ENCODE assay signal across 21 cellular contexts in genomic region chr17:17533901-17534441, GRCh38. TPM values are rescaled to one million over a fixed set of nuclear protein-coding genes. Genes with fewer than 3 reads are reported as not detected.
A peak's percentile ranks its signal among the peaks of the same experiment; 100 is the strongest.
DNase-seq lines count a peak whose midpoint lies in the region; ATAC-seq and TF ChIP-seq lines count a peak whose summit lies in the region.
"Had no signal": no experiment of that assay in that cellular context is flagged by ENCODE, and none has a peak within 500 bp of the region (broad histone marks: within the 10 kb centered on the region; RNA-seq: fewer than 3 reads in every experiment).

No MANE protein-coding gene starts in this region.

- peaks cover 24% of the 10 kb centered on the region for H3K4me1 ChIP-seq in Caco-2
- peaks cover 0 to 5% of the 10 kb centered on the region in 2 donors for H3K4me1 ChIP-seq in lung (ENCODE audit: control insufficient read depth in 2 of 2, insufficient read depth in 2 of 2, low read length in 2 of 2)

- in situ Hi-C loops in G401 (cut with HindIII; ENCODE audit: low sequenced_read_pairs): no loop called here

- H3K36me3 Mint-ChIP-seq in Caco-2 (ENCODE audit: insufficient read depth, unreplicated experiment): peaks cover 4% of the 10 kb centered on the region
- no peaks in the 10 kb centered on the region for H3K36me3 Mint-ChIP-seq in WTC11
- H3K36me3 Mint-ChIP-seq in Calu3 (ENCODE audit: insufficient read depth, unreplicated experiment): no peaks in the 10 kb centered on the region
- H3K36me3 Mint-ChIP-seq: activated naive CD4-positive, alpha-beta T cell treated with anti-CD3 and anti-CD28 coated beads, Interleukin-2, amount 50 U/mL, for 72 hours; IgD-negative memory B cell; naive thymus-derived CD4-positive, alpha-beta T cell had no signal

- WGBS in lung, 2 donors: 50 to 88% methylated on average over 3 of the region's 3 CpGs

- H3K27ac Mint-ChIP-seq in Caco-2 (ENCODE audit: unreplicated experiment) (no peak overlapping the region), WTC11 (no peak overlapping the region), Calu3 (ENCODE audit: unreplicated experiment) (no peak overlapping the region)
- H3K27ac Mint-ChIP-seq: activated naive CD4-positive, alpha-beta T cell treated with anti-CD3 and anti-CD28 coated beads, Interleukin-2, amount 50 U/mL, for 72 hours; activated T-cell treated with anti-CD3 and anti-CD28 coated beads, Interleukin-2, amount 50 U/mL, for 24 hours; IgD-negative memory B cell; naive thymus-derived CD4-positive, alpha-beta T cell had no signal

- H3K4me3 Mint-ChIP-seq in Caco-2 (ENCODE audit: unreplicated experiment): no peak overlapping the region
- H3K4me3 Mint-ChIP-seq in WTC11: no peak overlapping the region
- no peak overlapping the region for H3K4me3 Mint-ChIP-seq in Calu3 (ENCODE audit: low read depth, unreplicated experiment)
- H3K4me3 Mint-ChIP-seq: activated T-cell treated with anti-CD3 and anti-CD28 coated beads, Interleukin-2, amount 50 U/mL, for 24 hours; IgD-negative memory B cell; naive thymus-derived CD4-positive, alpha-beta T cell had no signal

- CTCF ChIA-PET in Caco-2 (lab: Charles Lee) (no interaction called here), WTC11 (lab: Charles Lee) (no interaction called here), Calu3 (lab: Charles Lee) (no interaction called here)

- H3K27ac ChIP-seq in lung (ENCODE audit: low read depth in 1 of 2, low read length in 1 of 2): no peak overlapping the region
- H3K27ac ChIP-seq: parathyroid adenoma had no signal

- BruUV-seq in Caco-2 (replicated peaks; lab: Mats Ljungman, UMichigan) (no TSS peak), Calu3 (replicated peaks; lab: Mats Ljungman, UMichigan) (no TSS peak)

- ATAC-seq in WTC11 (no peak), lung (ENCODE audit: insufficient read depth, low FRiP score) (peak; percentile 32)
- ATAC-seq: activated naive CD4-positive, alpha-beta T cell treated with anti-CD3 and anti-CD28 coated beads, Interleukin-2, amount 50 U/mL, for 72 hours; naive thymus-derived CD4-positive, alpha-beta T cell; Panc1 had no signal

- H3K9me3 ChIP-seq in Caco-2 (no peaks in the 10 kb centered on the region; the same call in 1 of the 2 replicates), lung (ENCODE audit: control insufficient read depth in 2 of 2, insufficient read depth in 1 of 2, low read length in 1 of 2) (no peaks in the 10 kb centered on the region)

- H3K27me3 ChIP-seq in Caco-2 (replicated peaks; ENCODE audit: control insufficient read depth, insufficient read depth, low read length) (no peaks in the 10 kb centered on the region), lung (ENCODE audit: control insufficient read depth, insufficient read depth) (no peaks in the 10 kb centered on the region)

- H3K4me1 Mint-ChIP-seq in Caco-2 (ENCODE audit: low read depth, unreplicated experiment): peaks cover 19% of the 10 kb centered on the region
- H3K4me1 Mint-ChIP-seq in WTC11: peaks cover 5% of the 10 kb centered on the region
- no peaks in the 10 kb centered on the region for H3K4me1 Mint-ChIP-seq in Calu3 (ENCODE audit: low read depth, unreplicated experiment)

- H3K36me3 ChIP-seq in Caco-2 (ENCODE audit: control insufficient read depth, insufficient read depth, low read length) (no peaks in the 10 kb centered on the region), lung (ENCODE audit: control insufficient read depth in 2 of 2, insufficient read depth in 2 of 2, low read length in 2 of 2) (no peaks in the 10 kb centered on the region)

- no peak overlapping the region for H3K4me3 ChIP-seq in Caco-2 (ENCODE audit: low read depth, low read length)
- no peak overlapping the region for H3K4me3 ChIP-seq in lung

- POLR2A ChIA-PET in Caco-2 (lab: Charles Lee): interaction anchor here (1.0 kb wide), 1 partner anchor 37 kb away, joined by 6 read pairs; no protein-coding TSS in a partner anchor
- POLR2A ChIA-PET in WTC11 (lab: Charles Lee): no interaction called here

- H3K9me3 Mint-ChIP-seq in Caco-2 (ENCODE audit: unreplicated experiment) (no peaks in the 10 kb centered on the region), WTC11 (no peaks in the 10 kb centered on the region), Calu3 (ENCODE audit: low read depth, unreplicated experiment) (no peaks in the 10 kb centered on the region)
- H3K9me3 Mint-ChIP-seq: activated naive CD4-positive, alpha-beta T cell treated with anti-CD3 and anti-CD28 coated beads, Interleukin-2, amount 50 U/mL, for 72 hours; activated T-cell treated with anti-CD3 and anti-CD28 coated beads, Interleukin-2, amount 50 U/mL, for 24 hours; IgD-negative memory B cell had no signal

- no peaks in the 10 kb centered on the region for H3K27me3 Mint-ChIP-seq in Caco-2 (ENCODE audit: insufficient read depth, unreplicated experiment)
- H3K27me3 Mint-ChIP-seq in WTC11 (ENCODE audit: low read depth): no peaks in the 10 kb centered on the region; the same call in 1 of the 2 replicates
- no peaks in the 10 kb centered on the region for H3K27me3 Mint-ChIP-seq in Calu3 (ENCODE audit: unreplicated experiment)
- H3K27me3 Mint-ChIP-seq: activated T-cell treated with anti-CD3 and anti-CD28 coated beads, Interleukin-2, amount 50 U/mL, for 24 hours had no signal

- DNase-seq in Caco-2 (peak; percentile 47 to 56), HuH-7.5 (ENCODE audit: low spot score) (peak; percentile 83), WTC11 (ENCODE audit: low spot score) (no peak), lung (ENCODE audit: low spot score) (peak; percentile 51), G401 (ENCODE audit: low spot score) (no peak), Calu3 (no peak), NCI-H82 treated with DMSO at 0.1 percent for 48 hours (lab: John Stamatoyannopoulos, UW; ENCODE audit: unreplicated experiment) (no peak), iPS-NIHi7 (ENCODE audit: extremely low spot score) (no peak)
- DNase-seq: activated CD4-positive, alpha-beta T cell treated with anti-CD3 and anti-CD28 coated beads, Interleukin-2, amount 50 U/mL, for 48 hours; activated T-cell treated with anti-CD3 and anti-CD28 coated beads, Interleukin-2, amount 50 U/mL, for 24 hours; foreskin melanocyte; naive thymus-derived CD4-positive, alpha-beta T cell; NCI-H1092; NCI-H524; stimulated activated CD4-positive, alpha-beta T cell treated with anti-CD3 and anti-CD28 coated beads, Interleukin-4, amount 100 ng/mL, for 4 hours; stimulated activated CD8-positive, alpha-beta memory T cell treated with anti-CD3 and anti-CD28 coated beads, Interleukin-4, amount 100 ng/mL, for 48 hours; SW 1271 had no signal

- TF ChIP-seq CTCF in Caco-2 (IDR thresholded peaks at IDR 0.05; ENCODE audit: insufficient read depth in 1 of 2, low read depth in 1 of 2, low read length in 1 of 2, severe bottlenecking in 1 of 2, unreplicated experiment in 1 of 2) (no peak), WTC11 (IDR thresholded peaks at IDR 0.05) (no peak), lung (IDR thresholded peaks at IDR 0.05; ENCODE audit: control extremely low read depth, extremely low read depth) (no peak), Calu3 (IDR thresholded peaks at IDR 0.05; ENCODE audit: unreplicated experiment) (no peak)

- intact Hi-C loops in Caco-2 (cut with micrococcal nuclease; ENCODE audit: unreplicated experiment): no loop called here
- intact Hi-C loops in Calu3 (cut with micrococcal nuclease; ENCODE audit: unreplicated experiment): no loop called here

TF ChIP-seq in WTC11, 78 proteins besides CTCF, POLR2A, EP300 and RAD21:
- TF ChIP-seq GABPB1 (CRISPR knock-in tag; IDR thresholded peaks at IDR 0.05) (peak; percentile 79), ATF2 (CRISPR knock-in tag; IDR thresholded peaks at IDR 0.05; ENCODE audit: borderline replicate concordance, low read depth) (no peak), ZNF219 (CRISPR knock-in tag; IDR thresholded peaks at IDR 0.05; ENCODE audit: borderline replicate concordance) (no peak), ZNF671 (CRISPR knock-in tag; IDR thresholded peaks at IDR 0.05) (no peak)
TF ChIP-seq in WTC11: peak in this region for 1.

RNA-seq across cellular contexts. Expression of gene RASD1, which starts 37.8 kb away (rescaled TPM):
- total RNA-seq in Caco-2 (2022) (11.0 and 14.8 TPM in 2 replicates), WTC11 (2021) (5.1 to 5.3 TPM (median 5.2 TPM) in 3 replicates), lung (10 to 100 TPM in 1 of 2 donors, 1 to 10 TPM in 1; 3.8 to 11.4 TPM), Calu3 (2022) (not detected in 2 replicates)
- polyA plus RNA-seq in lung: 10 to 100 TPM; 13.5 to 53.8 TPM
- total RNA-seq in G401 (2014; rRNA removed; shearing (Covaris generic)): not detected in 2 replicates
- polyA plus RNA-seq: naive thymus-derived CD4-positive, alpha-beta T cell had no signal

RNA-seq across cellular contexts. Expression of gene MED9, which starts 57.2 kb away (rescaled TPM):
- total RNA-seq in Caco-2 (2022) (24.9 and 26.6 TPM in 2 replicates), WTC11 (2021) (15.9 to 21.1 TPM (median 18.1 TPM) in 3 replicates), lung (10 to 100 TPM; 14.2 to 15.4 TPM), Calu3 (2022) (12.3 and 12.7 TPM in 2 replicates)
- polyA plus RNA-seq in lung: 10 to 100 TPM; 10.8 to 12.4 TPM
- total RNA-seq in G401 (2014; rRNA removed; shearing (Covaris generic)): 16.4 and 21.1 TPM in 2 replicates

RNA-seq across cellular contexts. Expression of gene PEMT, which starts 57.5 kb away (rescaled TPM):
- total RNA-seq in Caco-2 (2022) (29.5 and 32.1 TPM in 2 replicates), WTC11 (2021) (51.9 to 54.6 TPM (median 53.1 TPM) in 3 replicates), lung (10 to 100 TPM; 18.7 to 59.1 TPM), Calu3 (2022) (20.2 and 25.6 TPM in 2 replicates)
- polyA plus RNA-seq in lung: 10 to 100 TPM; 32.7 to 36.1 TPM
- 43.1 and 71.6 TPM in 2 replicates for total RNA-seq in G401 (2014; rRNA removed; shearing (Covaris generic))

Comparison
In these comparisons a context has a peak if more than half of its experiments do, and no peak if none do; other contexts are left out.
1. DNase-seq: peak in Caco-2 (2 of 2), HuH-7.5 (single experiment) and lung (single experiment); none in WTC11 (single experiment), G401 (single experiment), Calu3 (single experiment), NCI-H82 treated with DMSO at 0.1 percent for 48 hours (single experiment) and iPS-NIHi7 (single experiment).